ENCODE assay signal across 24 cellular contexts in the genomic region with DNA sequence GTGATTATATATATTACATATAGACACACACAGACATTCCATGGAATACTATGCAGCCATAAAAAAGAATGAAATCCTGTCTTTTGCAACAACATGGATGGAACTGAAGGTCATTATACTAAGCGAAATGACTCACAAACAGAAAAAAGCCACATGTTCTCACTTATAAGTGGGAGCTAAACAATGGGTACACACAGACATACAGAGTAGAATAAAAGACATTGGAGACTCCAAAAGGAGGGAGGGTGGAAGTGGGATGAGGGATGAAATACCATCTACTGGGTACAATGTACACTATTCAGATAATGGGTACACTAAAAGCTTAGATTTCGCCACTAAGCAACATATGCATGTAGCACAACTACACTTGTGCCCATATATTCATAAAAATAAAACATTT.
"Had no signal": no experiment of that assay in that cellular context is flagged by ENCODE, and none has a peak within 500 bp of the region (broad histone marks: within the 10 kb centered on the region; RNA-seq: fewer than 3 reads in every experiment).

No MANE protein-coding gene starts in this region.

- H3K4me3 ChIP-seq: colonic mucosa, coronary artery, dorsolateral prefrontal cortex, esophagus muscularis mucosa, esophagus squamous epithelium, gastrocnemius medialis, gastroesophageal sphincter, heart left ventricle, heart right ventricle had no signal

- DNase-seq: colonic mucosa; cortex of kidney; dermis blood vessel endothelial cell; dorsolateral prefrontal cortex; effector CD4-positive, alpha-beta T cell; effector CD8-positive, alpha-beta T cell; effector memory CD4-positive, alpha-beta T cell; effector memory CD8-positive, alpha-beta T cell; endodermal cell; erythroblast; esophagus squamous epithelium; foreskin fibroblast; foreskin keratinocyte; gastrocnemius medialis; glutamatergic neuron; head of caudate nucleus; heart left ventricle; heart right ventricle had no signal

- H3K4me1 ChIP-seq: colonic mucosa, esophagus muscularis mucosa, esophagus squamous epithelium, foreskin keratinocyte, gastrocnemius medialis, gastroesophageal sphincter, heart left ventricle, heart right ventricle had no signal

- H3K27ac Mint-ChIP-seq: dendritic cell treated with granulocyte-macrophage colony-stimulating factor and Interleukin-4, amounts not matched to agents 40 ng/mL and 50 ng/mL, for 4 days; effector memory CD8-positive, alpha-beta T cell had no signal

- H3K4me3 Mint-ChIP-seq: dendritic cell treated with granulocyte-macrophage colony-stimulating factor and Interleukin-4, amounts not matched to agents 40 ng/mL and 50 ng/mL, for 4 days; effector memory CD8-positive, alpha-beta T cell; endodermal cell had no signal

- H3K9me3 ChIP-seq: colonic mucosa, esophagus muscularis mucosa, esophagus squamous epithelium, gastrocnemius medialis, gastroesophageal sphincter had no signal

- H3K27ac ChIP-seq: colonic mucosa, coronary artery, dorsolateral prefrontal cortex, epithelial cell of prostate, esophagus muscularis mucosa, esophagus squamous epithelium, foreskin keratinocyte, gastrocnemius medialis, gastroesophageal sphincter, heart left ventricle, heart right ventricle had no signal

- H3K36me3 ChIP-seq: colonic mucosa, esophagus muscularis mucosa, esophagus squamous epithelium, gastrocnemius medialis, gastroesophageal sphincter, heart left ventricle, heart right ventricle had no signal

- ATAC-seq: effector memory CD8-positive, alpha-beta T cell; esophagus mucosa; foreskin keratinocyte; gastrocnemius medialis; gastroesophageal sphincter; heart left ventricle; heart right ventricle had no signal

- H3K27me3 ChIP-seq: colonic mucosa, dorsolateral prefrontal cortex, esophagus muscularis mucosa, esophagus squamous epithelium, foreskin keratinocyte, gastrocnemius medialis, gastroesophageal sphincter, heart left ventricle, heart right ventricle had no signal

- H3K27me3 Mint-ChIP-seq: dendritic cell treated with granulocyte-macrophage colony-stimulating factor and Interleukin-4, amounts not matched to agents 40 ng/mL and 50 ng/mL, for 4 days; effector memory CD8-positive, alpha-beta T cell had no signal
